12 cellular contexts compared by ENCODE assay signal in genomic region chr14:79165460-79166080, GRCh38.
"Had no signal": no experiment of that assay in that cellular context is flagged by ENCODE, and none has a peak within 500 bp of the region (broad histone marks: within the 10 kb centered on the region; RNA-seq: fewer than 3 reads in every experiment).

No MANE protein-coding gene starts in this region.

- DNase-seq: erythroblast; foreskin keratinocyte; immature natural killer cell; left ventricle myocardium superior; mesenchymal stem cell; naive B cell; small intestine; stimulated activated CD4-positive, alpha-beta T cell treated with anti-CD3 and anti-CD28 coated beads, Interleukin-12 subunit alpha, Interleukin-12 subunit beta, amount 100 ng/mL, for 4 hours; stimulated activated naive CD4-positive, alpha-beta T cell; stomach; substantia nigra; trophoblast cell had no signal

- ATAC-seq: foreskin keratinocyte, left ventricle myocardium superior had no signal
